Comparison of ENCODE assay signal across 7 cellular contexts in genomic region chr19:57903298-57904174, GRCh38. TPM values are rescaled to one million over a fixed set of nuclear protein-coding genes. Genes with fewer than 3 reads are reported as not detected.
DNase-seq lines count a peak whose midpoint lies in the region; ATAC-seq and TF ChIP-seq lines count a peak whose summit lies in the region.
"Had no signal": no experiment of that assay in that cellular context is flagged by ENCODE, and none has a peak within 500 bp of the region (broad histone marks: within the 10 kb centered on the region; RNA-seq: fewer than 3 reads in every experiment).

No MANE protein-coding gene starts in this region.

- ATAC-seq in sciatic nerve = no peak
- ATAC-seq in GM18907 (IDR thresholded peaks at IDR 0.05; ENCODE audit: unreplicated experiment) = no peak

- H3K4me1 Mint-ChIP-seq in glutamatergic neuron (ENCODE audit: low read depth, unreplicated experiment) = no peaks in the 10 kb centered on the region

- no peaks in the 10 kb centered on the region for H3K27me3 Mint-ChIP-seq in glutamatergic neuron (ENCODE audit: unreplicated experiment)

- peak; percentile 71 for TF ChIP-seq CTCF in glutamatergic neuron (IDR thresholded peaks at IDR 0.05; ENCODE audit: partially characterized antibody, unreplicated experiment)

- DNase-seq in ELR (ENCODE audit: low read depth) (peak; percentile 68), NCI-H748 (lab: John Stamatoyannopoulos, UW; ENCODE audit: unreplicated experiment) (peak; percentile 55), glutamatergic neuron (no peak), sciatic nerve (ENCODE audit: low spot score) (no peak), nucleus accumbens (lab: John Stamatoyannopoulos, UW) (no peak)

- no peak overlapping the region for H3K27ac Mint-ChIP-seq in glutamatergic neuron (ENCODE audit: unreplicated experiment)
- H3K27ac Mint-ChIP-seq: T-helper 1 cell treated with Interleukin-12 subunit alpha and Interleukin-12 subunit beta and Interleukin-4 antibody, amounts not matched to agents 30 μg/mL and 1 μg/mL, for 36 hours had no signal

- H3K4me3 Mint-ChIP-seq in glutamatergic neuron (ENCODE audit: unreplicated experiment) = no peak overlapping the region
- H3K4me3 Mint-ChIP-seq: T-helper 1 cell treated with Interleukin-12 subunit alpha and Interleukin-12 subunit beta and Interleukin-4 antibody, amounts not matched to agents 30 μg/mL and 1 μg/mL, for 36 hours had no signal

- intact Hi-C loops in sciatic nerve (cut with DNase I) = no loop called here

- no peaks in the 10 kb centered on the region for H3K36me3 Mint-ChIP-seq in glutamatergic neuron (ENCODE audit: unreplicated experiment)

- no peaks in the 10 kb centered on the region for H3K9me3 Mint-ChIP-seq in glutamatergic neuron (ENCODE audit: unreplicated experiment)

RNA-seq across cellular contexts. Expression of gene ZNF417, which starts 12.9 kb away (rescaled TPM):
- total RNA-seq in glutamatergic neuron (ENCODE audit: unreplicated experiment) = 23.0 TPM
- total RNA-seq in sciatic nerve = 24.8 TPM

RNA-seq across cellular contexts. Expression of gene ZNF814, which starts 14.7 kb away (rescaled TPM):
- total RNA-seq in glutamatergic neuron (ENCODE audit: unreplicated experiment) (38.3 TPM), sciatic nerve (10.2 TPM)

RNA-seq across cellular contexts. Expression of gene ZNF418, which starts 31.7 kb away (rescaled TPM):
- total RNA-seq in glutamatergic neuron (ENCODE audit: unreplicated experiment) (25.4 TPM), sciatic nerve (14.0 TPM)

RNA-seq across cellular contexts. Expression of gene ZNF256, which starts 44.0 kb away (rescaled TPM):
- 11.0 TPM for total RNA-seq in glutamatergic neuron (ENCODE audit: unreplicated experiment)
- 6.5 TPM for total RNA-seq in sciatic nerve

RNA-seq across cellular contexts. Expression of gene ZNF587, which starts 53.9 kb away (rescaled TPM):
- total RNA-seq in glutamatergic neuron (ENCODE audit: unreplicated experiment) = 65.0 TPM
- total RNA-seq in sciatic nerve = 40.1 TPM

Comparison
In these comparisons a context has a peak if more than half of its experiments do, and no peak if none do; other contexts are left out.
1. DNase-seq: peak in ELR (single experiment) and NCI-H748 (single experiment); none in glutamatergic neuron (single experiment), sciatic nerve (single experiment) and nucleus accumbens (0 of 56).